ENCODE assay signal across 10 cellular contexts in the genomic region with DNA sequence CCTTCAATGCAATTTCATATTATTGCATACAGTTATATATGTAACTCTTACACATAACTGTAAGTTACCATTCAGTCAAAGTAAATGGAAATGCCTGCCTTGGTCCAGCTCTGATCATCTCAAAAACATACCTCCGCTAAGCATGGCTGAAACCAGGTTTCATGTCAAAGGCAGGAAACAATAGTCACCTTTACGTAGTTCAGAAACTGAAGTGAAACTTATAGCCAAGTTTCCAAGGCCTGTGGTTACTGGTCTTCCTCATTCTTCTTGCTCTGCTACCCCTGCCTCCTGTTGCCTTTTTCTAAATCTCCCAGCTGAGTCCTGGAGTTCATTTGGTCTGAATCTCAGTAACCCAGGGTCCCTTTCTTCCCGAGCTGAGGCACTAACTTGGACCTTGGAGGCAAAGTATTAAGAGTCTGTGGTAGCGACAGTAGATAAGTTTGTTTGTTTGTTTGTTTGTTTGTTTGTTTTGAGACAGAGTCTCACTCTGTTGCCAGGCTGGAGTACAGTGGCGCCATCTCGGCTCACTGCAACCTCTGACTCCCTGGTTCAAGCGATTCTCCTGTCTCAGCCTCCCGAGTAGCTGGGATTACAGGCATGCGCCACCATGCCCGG. TPM values are rescaled to one million over a fixed set of nuclear protein-coding genes. Genes with fewer than 3 reads are reported as not detected.
DNase-seq lines count a peak whose midpoint lies in the region; ATAC-seq and TF ChIP-seq lines count a peak whose summit lies in the region.
"Had no signal": no experiment of that assay in that cellular context is flagged by ENCODE, and none has a peak within 500 bp of the region (broad histone marks: within the 10 kb centered on the region; RNA-seq: fewer than 3 reads in every experiment).

No MANE protein-coding gene starts in this region.

- BruUV-seq in Calu3 (replicated peaks; lab: Mats Ljungman, UMichigan): no TSS peak

- ATAC-seq in GM18870 (IDR thresholded peaks at IDR 0.05; ENCODE audit: unreplicated experiment) (peak; percentile 69), HG02571 (IDR thresholded peaks at IDR 0.05; ENCODE audit: unreplicated experiment) (peak; percentile 68)

- intact Hi-C loops in Calu3 (cut with micrococcal nuclease; ENCODE audit: unreplicated experiment): no loop called here

- CTCF ChIA-PET in Calu3 (lab: Charles Lee): no interaction called here

- H3K4me1 Mint-ChIP-seq in Calu3 (ENCODE audit: low read depth, unreplicated experiment): no peaks in the 10 kb centered on the region

- no peak overlapping the region for H3K4me3 Mint-ChIP-seq in Calu3 (ENCODE audit: low read depth, unreplicated experiment)

- no peaks in the 10 kb centered on the region for H3K27me3 ChIP-seq in MM.1S (replicated peaks; ENCODE audit: insufficient read depth, low read length)
- H3K27me3 ChIP-seq: pancreas, thyroid gland had no signal

- no peaks in the 10 kb centered on the region for H3K36me3 ChIP-seq in MM.1S (replicated peaks; ENCODE audit: insufficient read depth, low read length)
- H3K36me3 ChIP-seq: pancreas, thyroid gland had no signal

- TF ChIP-seq CTCF in MM.1S (IDR thresholded peaks at IDR 0.05; ENCODE audit: low read length): no peak
- TF ChIP-seq CTCF in Calu3 (IDR thresholded peaks at IDR 0.05; ENCODE audit: unreplicated experiment): no peak

- H3K9me3 Mint-ChIP-seq in Calu3 (ENCODE audit: low read depth, unreplicated experiment): no peaks in the 10 kb centered on the region

- peak overlapping the region; percentile 65 for H3K9ac ChIP-seq in MM.1S (ENCODE audit: low read length)

- no peak overlapping the region for H2AFZ ChIP-seq in MM.1S (ENCODE audit: low read length)

- H3K27ac ChIP-seq in MM.1S (ENCODE audit: low read length): peak overlapping the region; percentile 94
- H3K27ac ChIP-seq in caudate nucleus (ENCODE audit: low read depth, low read length): no peak overlapping the region
- H3K27ac ChIP-seq: pancreas, thyroid gland had no signal

- H3K4me1 ChIP-seq in MM.1S (ENCODE audit: low read length): peaks cover 53% of the 10 kb centered on the region
- H3K4me1 ChIP-seq: pancreas, thyroid gland had no signal

- peak overlapping the region; percentile 66 for H3K4me2 ChIP-seq in MM.1S (ENCODE audit: low read depth, low read length)

- peak; percentile 90 for DNase-seq in MM.1S
- peak; percentile 27 for DNase-seq in medulla oblongata (ENCODE audit: extremely low spot score)
- no peak for DNase-seq in EL
- no peak for DNase-seq in Calu3
- DNase-seq in caudate nucleus (lab: John Stamatoyannopoulos, UW): no peak
- no peak for DNase-seq in activated CD8-positive, alpha-beta memory T cell treated with anti-CD3 and anti-CD28 coated beads for 24 hours
- DNase-seq: pancreas, thyroid gland had no signal

- no peaks in the 10 kb centered on the region for H3K9me2 ChIP-seq in MM.1S (replicated peaks; ENCODE audit: insufficient read depth, low read length)

- no peak overlapping the region for H3K4me3 ChIP-seq in MM.1S (ENCODE audit: low read length)
- H3K4me3 ChIP-seq: pancreas, thyroid gland had no signal

- no peaks in the 10 kb centered on the region for H3K36me3 Mint-ChIP-seq in Calu3 (ENCODE audit: insufficient read depth, unreplicated experiment)

- no peaks in the 10 kb centered on the region for H4K20me1 ChIP-seq in MM.1S (ENCODE audit: insufficient read depth, low read length)

- H3F3A ChIP-seq in MM.1S (ENCODE audit: insufficient read depth, low read length): peaks cover 30% of the 10 kb centered on the region

- H3K79me2 ChIP-seq in MM.1S (ENCODE audit: low read length): peaks cover 28% of the 10 kb centered on the region; the same call in 1 of the 2 replicates

- H3K9me3 ChIP-seq in MM.1S (replicated peaks; ENCODE audit: insufficient read depth, low read length): no peaks in the 10 kb centered on the region
- H3K9me3 ChIP-seq: pancreas, thyroid gland had no signal

- no peaks in the 10 kb centered on the region for H3K27me3 Mint-ChIP-seq in Calu3 (ENCODE audit: unreplicated experiment)

- H3K27ac Mint-ChIP-seq in Calu3 (ENCODE audit: unreplicated experiment): no peak overlapping the region

RNA-seq across cellular contexts. Expression of a gene that starts 30.8 kb away (rescaled TPM):
- total RNA-seq in Calu3 (2022): 25.9 and 30.6 TPM in 2 replicates

RNA-seq across cellular contexts. Expression of a gene that starts 46.8 kb away (rescaled TPM):
- 19.2 and 21.5 TPM in 2 replicates for total RNA-seq in Calu3 (2022)

Comparison
In these comparisons a context has a peak if more than half of its experiments do, and no peak if none do; other contexts are left out.
1. DNase-seq: peak in MM.1S (single experiment) and medulla oblongata (single experiment); none in EL (single experiment), Calu3 (single experiment), caudate nucleus (0 of 61) and activated CD8-positive, alpha-beta memory T cell treated with anti-CD3 and anti-CD28 coated beads for 24 hours (single experiment).